Comparison of ENCODE assay signal across 17 cellular contexts in genomic region chr12:112031472-112031871, GRCh38. TPM values are rescaled to one million over a fixed set of nuclear protein-coding genes. Genes with fewer than 3 reads are reported as not detected.
DNase-seq lines count a peak whose midpoint lies in the region; ATAC-seq and TF ChIP-seq lines count a peak whose summit lies in the region.
"Had no signal": no experiment of that assay in that cellular context is flagged by ENCODE, and none has a peak within 500 bp of the region (broad histone marks: within the 10 kb centered on the region; RNA-seq: fewer than 3 reads in every experiment).

No MANE protein-coding gene starts in this region.

- CTCF ChIA-PET in activated CD8-positive, alpha-beta T cell treated with anti-CD3 and anti-CD28 coated beads, Interleukin-2, amount 10 ng/mL, durations not matched to agents 7 days and 5 days (lab: Charles Lee): interaction anchor here (1.4 kb wide), 1 partner anchor 20 kb away, joined by 5 read pairs; no protein-coding TSS in a partner anchor

- no peaks in the 10 kb centered on the region for H3K4me1 ChIP-seq in foreskin keratinocyte
- H3K4me1 ChIP-seq: colonic mucosa, gastroesophageal sphincter, suprapubic skin had no signal

- H3K27me3 Mint-ChIP-seq in stimulated activated naive CD8-positive, alpha-beta T cell treated with anti-CD3 and anti-CD28 coated beads, Interleukin-15, Interleukin-2, amounts not matched to agents 100 ng/mL and 50 ng/mL, for 24 hours: no peaks in the 10 kb centered on the region
- H3K27me3 Mint-ChIP-seq in activated CD8-positive, alpha-beta T cell treated with anti-CD3 and anti-CD28 coated beads, Interleukin-2, amount 10 ng/mL, durations not matched to agents 7 days and 5 days (ENCODE audit: low read depth): no peaks in the 10 kb centered on the region
- H3K27me3 Mint-ChIP-seq in stimulated activated naive B cell treated with anti-CD40 and anti-IgM and Interleukin-4, amounts not matched to agents 10 μg/mL and 1 μg/mL and 100 μg/mL, for 72 hours: no peaks in the 10 kb centered on the region

- H3K36me3 Mint-ChIP-seq in stimulated activated naive CD8-positive, alpha-beta T cell treated with anti-CD3 and anti-CD28 coated beads, Interleukin-15, Interleukin-2, amounts not matched to agents 100 ng/mL and 50 ng/mL, for 24 hours (ENCODE audit: low read depth): peaks cover 57% of the 10 kb centered on the region
- H3K36me3 Mint-ChIP-seq in activated CD8-positive, alpha-beta T cell treated with anti-CD3 and anti-CD28 coated beads, Interleukin-2, amount 10 ng/mL, durations not matched to agents 7 days and 5 days (ENCODE audit: low read depth): peaks cover 48% of the 10 kb centered on the region
- H3K36me3 Mint-ChIP-seq in stimulated activated naive B cell treated with anti-CD40 and anti-IgM and Interleukin-4, amounts not matched to agents 10 μg/mL and 1 μg/mL and 100 μg/mL, for 72 hours: peaks cover 47 to 58% of the 10 kb centered on the region in 2 donors

- no peak overlapping the region for H3K4me3 ChIP-seq in fibroblast of villous mesenchyme (ENCODE audit: low read depth, low read length)
- H3K4me3 ChIP-seq: body of pancreas, colonic mucosa, gastroesophageal sphincter, skin epidermis, suprapubic skin had no signal

- POLR2A ChIA-PET in activated CD8-positive, alpha-beta T cell treated with anti-CD3 and anti-CD28 coated beads, Interleukin-2, amount 10 ng/mL, durations not matched to agents 7 days and 5 days (lab: Charles Lee): no interaction called here

- H3K27ac Mint-ChIP-seq in stimulated activated naive CD8-positive, alpha-beta T cell treated with anti-CD3 and anti-CD28 coated beads, Interleukin-15, Interleukin-2, amounts not matched to agents 100 ng/mL and 50 ng/mL, for 24 hours: peak overlapping the region; percentile 9
- peak overlapping the region; percentile 12 for H3K27ac Mint-ChIP-seq in activated CD8-positive, alpha-beta T cell treated with anti-CD3 and anti-CD28 coated beads, Interleukin-2, amount 10 ng/mL, durations not matched to agents 7 days and 5 days
- peak overlapping the region; percentile 68 for H3K27ac Mint-ChIP-seq in stimulated activated naive B cell treated with anti-CD40 and anti-IgM and Interleukin-4, amounts not matched to agents 10 μg/mL and 1 μg/mL and 100 μg/mL, for 72 hours

- ATAC-seq in stimulated activated naive CD8-positive, alpha-beta T cell treated with anti-CD3 and anti-CD28 coated beads, Interleukin-15, Interleukin-2, amounts not matched to agents 100 U/mL and 50 U/mL, for 24 hours: no peak
- ATAC-seq in activated CD8-positive, alpha-beta T cell treated with anti-CD3 and anti-CD28 coated beads, Interleukin-2, amount 10 ng/mL, durations not matched to agents 7 days and 5 days: no peak
- ATAC-seq in stimulated activated naive B cell treated with anti-CD40 and anti-IgM and Interleukin-4, amounts not matched to agents 10 μg/mL and 1 μg/mL and 100 μg/mL, for 72 hours (replicated peaks): no peak
- no peak for ATAC-seq in foreskin keratinocyte
- no peak for ATAC-seq in GM21515 (IDR thresholded peaks at IDR 0.05; ENCODE audit: unreplicated experiment)
- ATAC-seq in GM21619 (IDR thresholded peaks at IDR 0.05; ENCODE audit: unreplicated experiment): no peak
- ATAC-seq: body of pancreas, gastroesophageal sphincter had no signal

- DNase-seq in stimulated activated naive CD8-positive, alpha-beta T cell treated with anti-CD3 and anti-CD28 coated beads, Interleukin-15, Interleukin-2, amounts not matched to agents 100 U/mL and 50 U/mL, for 24 hours: no peak
- no peak for DNase-seq in activated CD8-positive, alpha-beta T cell treated with anti-CD3 and anti-CD28 coated beads, Interleukin-2, amount 10 ng/mL, durations not matched to agents 7 days and 5 days
- DNase-seq in fibroblast of villous mesenchyme (ENCODE audit: low read depth) (peak; percentile 14), foreskin keratinocyte (no peak)
- DNase-seq in stimulated activated naive B cell treated with anti-CD40 and anti-IgM and Interleukin-4, amounts not matched to agents 10 μg/mL and 1 μg/mL and 100 μg/mL, for 72 hours: no peak
- DNase-seq: body of pancreas; colonic mucosa; H7; NCI-H1694 treated with DMSO at 0.1 percent for 48 hours; NCI-H446; stimulated activated CD4-positive, alpha-beta T cell treated with anti-CD3 and anti-CD28 coated beads, Interleukin-2, amount 100 ng/mL, for 48 hours had no signal

- no peaks in the 10 kb centered on the region for H3K27me3 ChIP-seq in foreskin keratinocyte
- H3K27me3 ChIP-seq: body of pancreas, colonic mucosa, gastroesophageal sphincter, suprapubic skin had no signal

- no peak overlapping the region for H3K4me3 Mint-ChIP-seq in stimulated activated naive CD8-positive, alpha-beta T cell treated with anti-CD3 and anti-CD28 coated beads, Interleukin-15, Interleukin-2, amounts not matched to agents 100 ng/mL and 50 ng/mL, for 24 hours
- no peak overlapping the region for H3K4me3 Mint-ChIP-seq in activated CD8-positive, alpha-beta T cell treated with anti-CD3 and anti-CD28 coated beads, Interleukin-2, amount 10 ng/mL, durations not matched to agents 7 days and 5 days
- no peak overlapping the region for H3K4me3 Mint-ChIP-seq in stimulated activated naive B cell treated with anti-CD40 and anti-IgM and Interleukin-4, amounts not matched to agents 10 μg/mL and 1 μg/mL and 100 μg/mL, for 72 hours

- no peak overlapping the region for H3K27ac ChIP-seq in foreskin keratinocyte
- H3K27ac ChIP-seq: body of pancreas, colonic mucosa, gastroesophageal sphincter, skin epidermis, suprapubic skin had no signal

- peaks cover 9% of the 10 kb centered on the region for H3K4me1 Mint-ChIP-seq in stimulated activated naive CD8-positive, alpha-beta T cell treated with anti-CD3 and anti-CD28 coated beads, Interleukin-15, Interleukin-2, amounts not matched to agents 100 ng/mL and 50 ng/mL, for 24 hours (ENCODE audit: low read depth)
- peaks cover 1% of the 10 kb centered on the region for H3K4me1 Mint-ChIP-seq in activated CD8-positive, alpha-beta T cell treated with anti-CD3 and anti-CD28 coated beads, Interleukin-2, amount 10 ng/mL, durations not matched to agents 7 days and 5 days (ENCODE audit: low read depth)
- peaks cover 12 to 40% of the 10 kb centered on the region in 2 donors for H3K4me1 Mint-ChIP-seq in stimulated activated naive B cell treated with anti-CD40 and anti-IgM and Interleukin-4, amounts not matched to agents 10 μg/mL and 1 μg/mL and 100 μg/mL, for 72 hours

- no peaks in the 10 kb centered on the region for H3K9me3 Mint-ChIP-seq in stimulated activated naive CD8-positive, alpha-beta T cell treated with anti-CD3 and anti-CD28 coated beads, Interleukin-15, Interleukin-2, amounts not matched to agents 100 ng/mL and 50 ng/mL, for 24 hours
- H3K9me3 Mint-ChIP-seq in activated CD8-positive, alpha-beta T cell treated with anti-CD3 and anti-CD28 coated beads, Interleukin-2, amount 10 ng/mL, durations not matched to agents 7 days and 5 days (ENCODE audit: insufficient read depth): no peaks in the 10 kb centered on the region
- no peaks in the 10 kb centered on the region for H3K9me3 Mint-ChIP-seq in stimulated activated naive B cell treated with anti-CD40 and anti-IgM and Interleukin-4, amounts not matched to agents 10 μg/mL and 1 μg/mL and 100 μg/mL, for 72 hours

- TF ChIP-seq CTCF in fibroblast of villous mesenchyme (IDR thresholded peaks at IDR 0.05; ENCODE audit: insufficient read depth, low read depth, low read length) (no peak), foreskin keratinocyte (conservative IDR thresholded peaks at IDR 0.05) (no peak)

RNA-seq across cellular contexts. Expression of gene ERP29, which starts 18.2 kb away (rescaled TPM):
- 100 to 1,000 TPM; 134 to 145 TPM for total RNA-seq in activated CD8-positive, alpha-beta T cell treated with anti-CD3 and anti-CD28 coated beads, Interleukin-2, amount 10 ng/mL, durations not matched to agents 7 days and 5 days
- total RNA-seq in fibroblast of villous mesenchyme (50.3 and 55.3 TPM in 2 replicates), foreskin keratinocyte (107 and 115 TPM in 2 replicates)
- polyA plus RNA-seq in foreskin keratinocyte: 177 and 179 TPM in 2 replicates

RNA-seq across cellular contexts. Expression of gene TMEM116, which starts 18.5 kb away (rescaled TPM):
- 10 to 100 TPM; 12.7 to 13.1 TPM for total RNA-seq in activated CD8-positive, alpha-beta T cell treated with anti-CD3 and anti-CD28 coated beads, Interleukin-2, amount 10 ng/mL, durations not matched to agents 7 days and 5 days
- total RNA-seq in fibroblast of villous mesenchyme: 5.5 and 7.3 TPM in 2 replicates
- total RNA-seq in foreskin keratinocyte: 4.1 and 5.5 TPM in 2 replicates
- polyA plus RNA-seq in foreskin keratinocyte: 3.5 and 4.2 TPM in 2 replicates

Comparison
In these comparisons a context has a peak if more than half of its experiments do, and no peak if none do; other contexts are left out.
1. H3K27ac Mint-ChIP-seq: peak in every context shown above with its lines; median percentile 68 in stimulated activated naive B cell treated with anti-CD40 and anti-IgM and Interleukin-4, amounts not matched to agents 10 μg/mL and 1 μg/mL and 100 μg/mL, for 72 hours; 12 in activated CD8-positive, alpha-beta T cell treated with anti-CD3 and anti-CD28 coated beads, Interleukin-2, amount 10 ng/mL, durations not matched to agents 7 days and 5 days; 9 in stimulated activated naive CD8-positive, alpha-beta T cell treated with anti-CD3 and anti-CD28 coated beads, Interleukin-15, Interleukin-2, amounts not matched to agents 100 ng/mL and 50 ng/mL, for 24 hours.